30 cellular contexts compared by ENCODE assay signal in the genomic region with DNA sequence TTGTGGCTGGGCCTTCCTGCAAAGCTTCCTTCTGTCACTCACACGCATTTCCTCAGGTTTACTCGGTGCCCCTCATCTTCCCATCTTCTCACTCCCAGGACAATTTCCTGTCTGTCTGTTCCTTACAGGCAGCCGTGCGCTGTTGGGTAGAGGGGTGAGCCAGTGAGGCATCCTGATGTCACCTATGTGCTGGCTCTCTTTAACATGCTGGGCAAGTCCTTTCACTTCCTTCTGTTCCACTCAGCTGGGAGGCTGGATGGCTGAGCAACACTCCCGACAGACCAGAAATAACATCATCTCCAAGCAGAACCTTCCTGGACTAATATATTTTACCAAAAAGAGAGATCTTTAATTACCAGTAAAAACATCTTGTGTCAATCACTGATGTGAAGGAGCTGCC.
"Had no signal": no experiment of that assay in that cellular context is flagged by ENCODE, and none has a peak within 500 bp of the region (broad histone marks: within the 10 kb centered on the region; RNA-seq: fewer than 3 reads in every experiment).

No MANE protein-coding gene starts in this region.

- H3K4me3 Mint-ChIP-seq: activated CD4-positive, alpha-beta memory T cell treated with anti-CD3 and anti-CD28 coated beads for 36 hours; activated CD4-positive, alpha-beta T cell treated with anti-CD3 and anti-CD28 coated beads, Interleukin-2, amount 10 ng/mL, durations not matched to agents 24 days and 14 days; activated naive CD4-positive, alpha-beta T cell treated with anti-CD3 and anti-CD28 coated beads, Interleukin-2, amount 10 ng/mL, durations not matched to agents 7 days and 5 days; activated naive CD8-positive, alpha-beta T cell treated with anti-CD3 and anti-CD28 coated beads, Interleukin-2, amount 10 ng/mL, durations not matched to agents 7 days and 5 days; dendritic cell treated with granulocyte-macrophage colony-stimulating factor and Interleukin-4, amounts not matched to agents 40 ng/mL and 50 ng/mL, for 4 days; endodermal cell; nephron; stimulated activated naive CD8-positive, alpha-beta T cell treated with anti-CD3 and anti-CD28 coated beads, Interleukin-15, Interleukin-2, amounts not matched to agents 100 ng/mL and 50 ng/mL, for 24 hours had no signal

- H3K27me3 ChIP-seq: gastrocnemius medialis, hepatocyte, neutrophil, ovary, right lobe of liver had no signal

- H3K36me3 Mint-ChIP-seq: activated CD4-positive, alpha-beta memory T cell treated with anti-CD3 and anti-CD28 coated beads for 36 hours; activated naive CD4-positive, alpha-beta T cell treated with anti-CD3 and anti-CD28 coated beads, Interleukin-2, amount 10 ng/mL, durations not matched to agents 7 days and 5 days had no signal

- H3K27ac Mint-ChIP-seq: activated CD4-positive, alpha-beta memory T cell treated with anti-CD3 and anti-CD28 coated beads for 36 hours; activated CD4-positive, alpha-beta T cell treated with anti-CD3 and anti-CD28 coated beads, Interleukin-2, amount 10 ng/mL, durations not matched to agents 24 days and 14 days; activated naive CD4-positive, alpha-beta T cell treated with anti-CD3 and anti-CD28 coated beads, Interleukin-2, amount 10 ng/mL, durations not matched to agents 7 days and 5 days; activated naive CD8-positive, alpha-beta T cell treated with anti-CD3 and anti-CD28 coated beads, Interleukin-2, amount 10 ng/mL, durations not matched to agents 7 days and 5 days; dendritic cell treated with granulocyte-macrophage colony-stimulating factor and Interleukin-4, amounts not matched to agents 40 ng/mL and 50 ng/mL, for 4 days; endodermal cell; nephron; progenitor cell of endocrine pancreas; stimulated activated naive CD8-positive, alpha-beta T cell treated with anti-CD3 and anti-CD28 coated beads, Interleukin-15, Interleukin-2, amounts not matched to agents 100 ng/mL and 50 ng/mL, for 24 hours had no signal

- DNase-seq: activated CD4-positive, alpha-beta memory T cell treated with anti-CD3 and anti-CD28 coated beads for 36 hours; activated CD4-positive, alpha-beta T cell treated with anti-CD3 and anti-CD28 coated beads, Interleukin-2, amount 10 ng/mL, durations not matched to agents 24 days and 14 days; activated CD4-positive, CD25-positive, alpha-beta regulatory T cell treated with anti-CD3 and anti-CD28 coated beads, Interleukin-2, amount 50 U/mL, for 72 hours; activated CD8-positive, alpha-beta memory T cell treated with anti-CD3 and anti-CD28 coated beads, Interleukin-2, amount 50 U/mL, for 4 hours; activated gamma-delta T cell; activated naive CD4-positive, alpha-beta T cell treated with anti-CD3 and anti-CD28 coated beads, Interleukin-2, amount 10 ng/mL, durations not matched to agents 7 days and 5 days; activated naive CD8-positive, alpha-beta T cell treated with anti-CD3 and anti-CD28 coated beads, Interleukin-2, amount 10 ng/mL, durations not matched to agents 7 days and 5 days; activated T-cell treated with anti-CD3 and anti-CD28 coated beads, Interleukin-2, amount 50 U/mL, for 1 hour; brain microvascular endothelial cell; caudate nucleus; endodermal cell; gastrocnemius medialis; islet precursor cell; left cardiac atrium; left ventricle myocardium superior; ovary; right lobe of liver; stimulated activated CD4-positive, alpha-beta T cell treated with anti-CD3 and anti-CD28 coated beads, Interleukin-12 subunit alpha, Interleukin-12 subunit beta, amount 100 ng/mL, for 4 hours; stimulated activated CD4-positive, alpha-beta T cell treated with anti-CD3 and anti-CD28 coated beads, Interleukin-4, amount 100 ng/mL, for 1 hour; T-helper 9 cell; trophoblast cell had no signal

- H3K4me3 ChIP-seq: gastrocnemius medialis, hepatocyte, ovary, right lobe of liver, skin epidermis, thoracic aorta had no signal

- H3K4me1 Mint-ChIP-seq: activated CD4-positive, alpha-beta T cell treated with anti-CD3 and anti-CD28 coated beads, Interleukin-2, amount 10 ng/mL, durations not matched to agents 24 days and 14 days; activated naive CD4-positive, alpha-beta T cell treated with anti-CD3 and anti-CD28 coated beads, Interleukin-2, amount 10 ng/mL, durations not matched to agents 7 days and 5 days had no signal

- ATAC-seq: gastrocnemius medialis, left cardiac atrium, left ventricle myocardium superior, right lobe of liver had no signal

- H2AFZ ChIP-seq: hepatocyte had no signal

- H3K4me1 ChIP-seq: gastrocnemius medialis, right lobe of liver had no signal

- H3K36me3 ChIP-seq: brain microvascular endothelial cell, gastrocnemius medialis, neutrophil, ovary, right lobe of liver, thoracic aorta had no signal

- H3K9me3 ChIP-seq: gastrocnemius medialis, neutrophil, ovary, right lobe of liver, thoracic aorta had no signal

- H3K9me3 Mint-ChIP-seq: activated CD4-positive, alpha-beta memory T cell treated with anti-CD3 and anti-CD28 coated beads for 36 hours; activated CD4-positive, alpha-beta T cell treated with anti-CD3 and anti-CD28 coated beads, Interleukin-2, amount 10 ng/mL, durations not matched to agents 24 days and 14 days; activated naive CD4-positive, alpha-beta T cell treated with anti-CD3 and anti-CD28 coated beads, Interleukin-2, amount 10 ng/mL, durations not matched to agents 7 days and 5 days; dendritic cell treated with granulocyte-macrophage colony-stimulating factor and Interleukin-4, amounts not matched to agents 40 ng/mL and 50 ng/mL, for 4 days; endodermal cell; stimulated activated naive CD8-positive, alpha-beta T cell treated with anti-CD3 and anti-CD28 coated beads, Interleukin-15, Interleukin-2, amounts not matched to agents 100 ng/mL and 50 ng/mL, for 24 hours had no signal

- H3K27ac ChIP-seq: brain microvascular endothelial cell, epithelial cell of prostate, gastrocnemius medialis, hepatocyte, neutrophil, ovary, right lobe of liver, skin epidermis, thoracic aorta had no signal

- H3K4me2 ChIP-seq: hepatocyte had no signal
